ENCODE assay signal across 1 cellular context in genomic region chr15:72231066-72231846, GRCh38.
A peak's percentile ranks its signal among the peaks of the same experiment; 100 is the strongest.
TF ChIP-seq lines count a peak whose summit lies in the region.

TSS of gene PKM (minus strand) at chr15:72231190. CDS start at chr15:72219097, 12,093 bp downstream.

TF ChIP-seq in HepG2, 621 proteins besides CTCF, POLR2A, EP300 and RAD21 (continued from another document and continues in another):
- TF ChIP-seq PRDM10 (CRISPR knock-in tag; IDR thresholded peaks at IDR 0.05; ENCODE audit: low read depth): no peak
- TF ChIP-seq, protein P1, sequence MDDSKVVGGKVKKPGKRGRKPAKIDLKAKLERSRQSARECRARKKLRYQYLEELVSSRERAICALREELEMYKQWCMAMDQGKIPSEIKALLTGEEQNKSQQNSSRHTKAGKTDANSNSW (CRISPR knock-in tag; IDR thresholded peaks at IDR 0.05; ENCODE audit: borderline replicate concordance): no peak; the same call in 1 of the 2 replicates
- 0 out of 2 replicates have a peak, but pooled peaks have one; percentile 51 for TF ChIP-seq RNF2 (conservative IDR thresholded peaks at IDR 0.05; ENCODE audit: low read depth)
- peak; percentile 66; the same call in 1 of the 2 replicates for TF ChIP-seq ZNF543 (CRISPR knock-in tag; IDR thresholded peaks at IDR 0.05)
- TF ChIP-seq PHF21A (CRISPR knock-in tag; IDR thresholded peaks at IDR 0.05): peak; percentile 99
- peak; percentile 40 for TF ChIP-seq ZNF263 (CRISPR knock-in tag; IDR thresholded peaks at IDR 0.05)
- TF ChIP-seq ZNF883 (CRISPR knock-in tag; IDR thresholded peaks at IDR 0.05; ENCODE audit: not compliant biosample characterization): peak; percentile 67
- TF ChIP-seq ZNF770 (CRISPR knock-in tag; IDR thresholded peaks at IDR 0.05): no peak; the same call in none of the 2 replicates
- TF ChIP-seq, protein P2, sequence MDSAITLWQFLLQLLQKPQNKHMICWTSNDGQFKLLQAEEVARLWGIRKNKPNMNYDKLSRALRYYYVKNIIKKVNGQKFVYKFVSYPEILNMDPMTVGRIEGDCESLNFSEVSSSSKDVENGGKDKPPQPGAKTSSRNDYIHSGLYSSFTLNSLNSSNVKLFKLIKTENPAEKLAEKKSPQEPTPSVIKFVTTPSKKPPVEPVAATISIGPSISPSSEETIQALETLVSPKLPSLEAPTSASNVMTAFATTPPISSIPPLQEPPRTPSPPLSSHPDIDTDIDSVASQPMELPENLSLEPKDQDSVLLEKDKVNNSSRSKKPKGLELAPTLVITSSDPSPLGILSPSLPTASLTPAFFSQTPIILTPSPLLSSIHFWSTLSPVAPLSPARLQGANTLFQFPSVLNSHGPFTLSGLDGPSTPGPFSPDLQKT (CRISPR knock-in tag; IDR thresholded peaks at IDR 0.05; ENCODE audit: borderline replicate concordance): no peak
- no peak for TF ChIP-seq CSRNP2 (CRISPR knock-in tag; conservative IDR thresholded peaks at IDR 0.05; ENCODE audit: low read depth)
- TF ChIP-seq, protein P3, sequence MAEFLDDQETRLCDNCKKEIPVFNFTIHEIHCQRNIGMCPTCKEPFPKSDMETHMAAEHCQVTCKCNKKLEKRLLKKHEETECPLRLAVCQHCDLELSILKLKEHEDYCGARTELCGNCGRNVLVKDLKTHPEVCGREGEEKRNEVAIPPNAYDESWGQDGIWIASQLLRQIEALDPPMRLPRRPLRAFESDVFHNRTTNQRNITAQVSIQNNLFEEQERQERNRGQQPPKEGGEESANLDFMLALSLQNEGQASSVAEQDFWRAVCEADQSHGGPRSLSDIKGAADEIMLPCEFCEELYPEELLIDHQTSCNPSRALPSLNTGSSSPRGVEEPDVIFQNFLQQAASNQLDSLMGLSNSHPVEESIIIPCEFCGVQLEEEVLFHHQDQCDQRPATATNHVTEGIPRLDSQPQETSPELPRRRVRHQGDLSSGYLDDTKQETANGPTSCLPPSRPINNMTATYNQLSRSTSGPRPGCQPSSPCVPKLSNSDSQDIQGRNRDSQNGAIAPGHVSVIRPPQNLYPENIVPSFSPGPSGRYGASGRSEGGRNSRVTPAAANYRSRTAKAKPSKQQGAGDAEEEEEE (CRISPR knock-in tag; IDR thresholded peaks at IDR 0.05; ENCODE audit: borderline replicate concordance): no peak
- no peak for TF ChIP-seq FOXP1 (IDR thresholded peaks at IDR 0.05)
- peak; percentile 40; the same call in 1 of the 2 replicates for TF ChIP-seq FOXP1 (CRISPR knock-in tag; IDR thresholded peaks at IDR 0.05)
- peak; percentile 92 for TF ChIP-seq ZNF563 (CRISPR knock-in tag; IDR thresholded peaks at IDR 0.05)
- no peak for TF ChIP-seq CBX5 (CRISPR knock-in tag; IDR thresholded peaks at IDR 0.05; ENCODE audit: borderline replicate concordance)
- TF ChIP-seq, protein P4, sequence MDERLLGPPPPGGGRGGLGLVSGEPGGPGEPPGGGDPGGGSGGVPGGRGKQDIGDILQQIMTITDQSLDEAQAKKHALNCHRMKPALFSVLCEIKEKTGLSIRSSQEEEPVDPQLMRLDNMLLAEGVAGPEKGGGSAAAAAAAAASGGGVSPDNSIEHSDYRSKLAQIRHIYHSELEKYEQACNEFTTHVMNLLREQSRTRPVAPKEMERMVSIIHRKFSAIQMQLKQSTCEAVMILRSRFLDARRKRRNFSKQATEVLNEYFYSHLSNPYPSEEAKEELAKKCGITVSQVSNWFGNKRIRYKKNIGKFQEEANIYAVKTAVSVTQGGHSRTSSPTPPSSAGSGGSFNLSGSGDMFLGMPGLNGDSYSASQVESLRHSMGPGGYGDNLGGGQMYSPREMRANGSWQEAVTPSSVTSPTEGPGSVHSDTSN (CRISPR knock-in tag; IDR thresholded peaks at IDR 0.05): no peak
- peak; percentile 72; the same call in 1 of the 2 replicates for TF ChIP-seq KLF9 (CRISPR knock-in tag; IDR thresholded peaks at IDR 0.05; ENCODE audit: low read depth)
- TF ChIP-seq HMG20B (CRISPR knock-in tag; conservative IDR thresholded peaks at IDR 0.05): 0 out of 2 replicates have a peak, but pooled peaks have one; percentile 23
- peak; percentile 27; the same call in 1 of the 2 replicates for TF ChIP-seq HDAC2 (CRISPR knock-in tag; IDR thresholded peaks at IDR 0.05)
- peak; percentile 86; the same call in 1 of the 2 replicates for TF ChIP-seq ZNF784 (CRISPR knock-in tag; IDR thresholded peaks at IDR 0.05; ENCODE audit: borderline replicate concordance)
- no peak for TF ChIP-seq ZNF740 (CRISPR knock-in tag; IDR thresholded peaks at IDR 0.05)
- no peak for TF ChIP-seq ATF1 (CRISPR knock-in tag; IDR thresholded peaks at IDR 0.05)
- peak; percentile 80 for TF ChIP-seq TEAD3 (CRISPR knock-in tag; optimal IDR thresholded peaks at IDR 0.05; ENCODE audit: borderline replicate concordance)
- peak; percentile 79 for TF ChIP-seq ZNF124 (CRISPR knock-in tag; IDR thresholded peaks at IDR 0.05)
- no peak for TF ChIP-seq KMT2B (CRISPR knock-in tag; IDR thresholded peaks at IDR 0.05)
- TF ChIP-seq ZNF17 (CRISPR knock-in tag; IDR thresholded peaks at IDR 0.05): no peak
- peak; percentile 84 for TF ChIP-seq FOXK1 (CRISPR knock-in tag; IDR thresholded peaks at IDR 0.05; ENCODE audit: borderline replicate concordance, low read depth)
- TF ChIP-seq HNRNPLL (IDR thresholded peaks at IDR 0.05; ENCODE audit: low read depth, low read length, poor library complexity, severe bottlenecking): peak; percentile 97
- TF ChIP-seq JUNB (CRISPR knock-in tag; IDR thresholded peaks at IDR 0.05; ENCODE audit: borderline replicate concordance): 0 out of 2 replicates have a peak, but pooled peaks have one; percentile 39
- TF ChIP-seq RBFOX2 (IDR thresholded peaks at IDR 0.05; ENCODE audit: low read depth, low read length): peak; percentile 98
- TF ChIP-seq ZNF768 (CRISPR knock-in tag; IDR thresholded peaks at IDR 0.05): peak; percentile 81
- TF ChIP-seq, protein P5, sequence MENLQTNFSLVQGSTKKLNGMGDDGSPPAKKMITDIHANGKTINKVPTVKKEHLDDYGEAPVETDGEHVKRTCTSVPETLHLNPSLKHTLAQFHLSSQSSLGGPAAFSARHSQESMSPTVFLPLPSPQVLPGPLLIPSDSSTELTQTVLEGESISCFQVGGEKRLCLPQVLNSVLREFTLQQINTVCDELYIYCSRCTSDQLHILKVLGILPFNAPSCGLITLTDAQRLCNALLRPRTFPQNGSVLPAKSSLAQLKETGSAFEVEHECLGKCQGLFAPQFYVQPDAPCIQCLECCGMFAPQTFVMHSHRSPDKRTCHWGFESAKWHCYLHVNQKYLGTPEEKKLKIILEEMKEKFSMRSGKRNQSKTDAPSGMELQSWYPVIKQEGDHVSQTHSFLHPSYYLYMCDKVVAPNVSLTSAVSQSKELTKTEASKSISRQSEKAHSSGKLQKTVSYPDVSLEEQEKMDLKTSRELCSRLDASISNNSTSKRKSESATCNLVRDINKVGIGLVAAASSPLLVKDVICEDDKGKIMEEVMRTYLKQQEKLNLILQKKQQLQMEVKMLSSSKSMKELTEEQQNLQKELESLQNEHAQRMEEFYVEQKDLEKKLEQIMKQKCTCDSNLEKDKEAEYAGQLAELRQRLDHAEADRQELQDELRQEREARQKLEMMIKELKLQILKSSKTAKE (CRISPR knock-in tag; IDR thresholded peaks at IDR 0.05; ENCODE audit: borderline replicate concordance): peak; percentile 32; the same call in 1 of the 2 replicates
- no peak for TF ChIP-seq REXO4 (CRISPR knock-in tag; IDR thresholded peaks at IDR 0.05; ENCODE audit: borderline replicate concordance)
- TF ChIP-seq ZNF432 (CRISPR knock-in tag; IDR thresholded peaks at IDR 0.05; ENCODE audit: borderline replicate concordance): no peak
- no peak for TF ChIP-seq ZNF549 (CRISPR knock-in tag; IDR thresholded peaks at IDR 0.05)
- 0 out of 2 replicates have a peak, but pooled peaks have one; percentile 23 for TF ChIP-seq ZZZ3 (CRISPR knock-in tag; IDR thresholded peaks at IDR 0.05; ENCODE audit: borderline replicate concordance)
- TF ChIP-seq SMAD1 (CRISPR knock-in tag; IDR thresholded peaks at IDR 0.05; ENCODE audit: borderline replicate concordance, low read depth): no peak
- peak; percentile 85 for TF ChIP-seq MYPOP (CRISPR knock-in tag; IDR thresholded peaks at IDR 0.05)
- no peak for TF ChIP-seq TERF1 (CRISPR knock-in tag; IDR thresholded peaks at IDR 0.05)
- TF ChIP-seq ZNF614 (CRISPR knock-in tag; IDR thresholded peaks at IDR 0.05; ENCODE audit: borderline replicate concordance): no peak; the same call in 1 of the 2 replicates
- peak; percentile 86 for TF ChIP-seq HDAC1 (CRISPR knock-in tag; IDR thresholded peaks at IDR 0.05)
- 0 out of 2 replicates have a peak, but pooled peaks have one; percentile 2 for TF ChIP-seq ONECUT2 (CRISPR knock-in tag; IDR thresholded peaks at IDR 0.05)
- TF ChIP-seq RFX5 (IDR thresholded peaks at IDR 0.05; ENCODE audit: low read depth, low read length): peak; percentile 59
